In genomic region chr11:22728600-22729394, GRCh38 we compare ENCODE assay signal across 27 cellular contexts.
A peak's percentile ranks its signal among the peaks of the same experiment; 100 is the strongest.
DNase-seq lines count a peak whose midpoint lies in the region; ATAC-seq lines count a peak whose summit lies in the region.
"Had no signal": no experiment of that assay in that cellular context is flagged by ENCODE, and none has a peak within 500 bp of the region (broad histone marks: within the 10 kb centered on the region; RNA-seq: fewer than 3 reads in every experiment).

No MANE protein-coding gene starts in this region.

- peak; percentile 30 for DNase-seq in NCI-H748 (lab: John Stamatoyannopoulos, UW; ENCODE audit: unreplicated experiment)
- no peak for DNase-seq in NCI-H748 treated with DMSO at 0.1 percent for 48 hours (lab: John Stamatoyannopoulos, UW)
- DNase-seq in NCI-H69 (lab: John Stamatoyannopoulos, UW) = peak; percentile 96
- DNase-seq in foreskin melanocyte = peak; percentile 45
- no peak for DNase-seq in central memory CD4-positive, alpha-beta T cell
- no peak for DNase-seq in GF-D8 (lab: John Stamatoyannopoulos, UW)
- DNase-seq: activated B cell treated with CpG ODN at 0.5 μM for 24 hours; activated CD4-positive, alpha-beta T cell treated with anti-CD3 and anti-CD28 coated beads, Interleukin-2, amount 50 U/mL, for 4 hours; BE2C; DMS79 treated with DMSO at 0.1 percent for 48 hours; endodermal cell; esophagus squamous epithelium; H7; kidney; lower lobe of right lung; mucosa of descending colon; NCI-H1105 treated with DMSO at 0.1 percent for 48 hours; NCI-H526; nephron progenitor cell; OCI-M1; upper lobe of left lung had no signal

- peak overlapping the region; percentile 52 for H3K27ac ChIP-seq in temporal lobe (ENCODE audit: low read depth, low read length)
- H3K27ac ChIP-seq: A549, coronary artery, esophagus squamous epithelium, gastroesophageal sphincter, lower lobe of right lung, upper lobe of left lung had no signal

- ATAC-seq in HG03175 (IDR thresholded peaks at IDR 0.05; ENCODE audit: unreplicated experiment) = no peak
- ATAC-seq: A549; activated T-helper 17 cell treated with anti-CD3 and anti-CD28 coated beads, Interleukin-2, amount 50 U/mL, for 72 hours; gastroesophageal sphincter; lower lobe of right lung; mucosa of descending colon had no signal

Comparison
In these comparisons a context has a peak if more than half of its experiments do, and no peak if none do; other contexts are left out.
1. DNase-seq: peak in NCI-H748 (single experiment), NCI-H69 (single experiment) and foreskin melanocyte (single experiment); none in NCI-H748 treated with DMSO at 0.1 percent for 48 hours (single experiment), central memory CD4-positive, alpha-beta T cell (single experiment) and GF-D8 (single experiment).